9 cellular contexts compared by ENCODE assay signal in genomic region chrX:47216393-47216925, GRCh38. TPM values are rescaled to one million over a fixed set of nuclear protein-coding genes. Genes with fewer than 3 reads are reported as not detected.
DNase-seq lines count a peak whose midpoint lies in the region; ATAC-seq and TF ChIP-seq lines count a peak whose summit lies in the region.
"Had no signal": no experiment of that assay in that cellular context is flagged by ENCODE, and none has a peak within 500 bp of the region (broad histone marks: within the 10 kb centered on the region; RNA-seq: fewer than 3 reads in every experiment).

No MANE protein-coding gene starts in this region.

- TF ChIP-seq CTCF in body of pancreas (IDR thresholded peaks at IDR 0.05), result no peak

- peaks cover 26% of the 10 kb centered on the region for H3K4me1 ChIP-seq in body of pancreas
- H3K4me1 ChIP-seq in muscle layer of duodenum (ENCODE audit: control insufficient read depth in 1 of 2, insufficient read depth in 2 of 2, low read length in 2 of 2), result peaks cover 5 to 28% of the 10 kb centered on the region in 2 donors

- no peaks in the 10 kb centered on the region for H3K27me3 ChIP-seq in body of pancreas
- H3K27me3 ChIP-seq in muscle layer of duodenum (ENCODE audit: low read depth, low read length), result no peaks in the 10 kb centered on the region

- H3K36me3 ChIP-seq in body of pancreas (replicated peaks in 1 of 2; ENCODE audit: insufficient read depth in 1 of 2, low read depth in 2 of 2) (peaks cover 0 to 13% of the 10 kb centered on the region in 2 donors), muscle layer of duodenum (ENCODE audit: control insufficient read depth in 1 of 2, insufficient read depth in 2 of 2, low read length in 2 of 2) (peaks cover 27 to 39% of the 10 kb centered on the region in 2 donors)

- H3K27me3 Mint-ChIP-seq in stimulated activated naive CD8-positive, alpha-beta T cell treated with anti-CD3 and anti-CD28 coated beads, Interleukin-15, Interleukin-2, amounts not matched to agents 100 ng/mL and 50 ng/mL, for 24 hours, result no peaks in the 10 kb centered on the region

- H3K4me3 ChIP-seq in body of pancreas (no peak overlapping the region), muscle layer of duodenum (ENCODE audit: low read depth in 1 of 2, low read length in 2 of 2) (peak overlapping the region in 1 of 2 donors; percentile 42)

- no peak for DNase-seq in stimulated activated naive CD8-positive, alpha-beta T cell treated with anti-CD3 and anti-CD28 coated beads, Interleukin-15, Interleukin-2, amounts not matched to agents 100 U/mL and 50 U/mL, for 24 hours
- DNase-seq in body of pancreas (no peak), NAMALWA (ENCODE audit: low spot score) (no peak)
- DNase-seq: DMS 273 treated with DMSO at 0.1 percent for 48 hours had no signal

- H3K27ac ChIP-seq in body of pancreas, result peak overlapping the region; percentile 57 to 99 (median 88)
- peak overlapping the region; percentile 96 for H3K27ac ChIP-seq in muscle layer of duodenum (ENCODE audit: low read length)

- intact Hi-C loops in body of pancreas (cut with DNase I), result no loop called here

- H3K27ac Mint-ChIP-seq in stimulated activated naive CD8-positive, alpha-beta T cell treated with anti-CD3 and anti-CD28 coated beads, Interleukin-15, Interleukin-2, amounts not matched to agents 100 ng/mL and 50 ng/mL, for 24 hours, result peak overlapping the region; percentile 95

- 76 to 79% methylated on average over 8 of the region's 8 CpGs for WGBS in body of pancreas, 2 donors

- peaks cover 41% of the 10 kb centered on the region for H3K4me1 Mint-ChIP-seq in stimulated activated naive CD8-positive, alpha-beta T cell treated with anti-CD3 and anti-CD28 coated beads, Interleukin-15, Interleukin-2, amounts not matched to agents 100 ng/mL and 50 ng/mL, for 24 hours (ENCODE audit: low read depth)

- H3K36me3 Mint-ChIP-seq in stimulated activated naive CD8-positive, alpha-beta T cell treated with anti-CD3 and anti-CD28 coated beads, Interleukin-15, Interleukin-2, amounts not matched to agents 100 ng/mL and 50 ng/mL, for 24 hours (ENCODE audit: low read depth), result peaks cover 52% of the 10 kb centered on the region

- H3K9me3 ChIP-seq in body of pancreas (no peaks in the 10 kb centered on the region), muscle layer of duodenum (ENCODE audit: control insufficient read depth in 1 of 2, low read length in 2 of 2) (no peaks in the 10 kb centered on the region)

- no peak for ATAC-seq in stimulated activated naive CD8-positive, alpha-beta T cell treated with anti-CD3 and anti-CD28 coated beads, Interleukin-15, Interleukin-2, amounts not matched to agents 100 U/mL and 50 U/mL, for 24 hours
- ATAC-seq in body of pancreas, result no peak
- ATAC-seq in HG03520 (IDR thresholded peaks at IDR 0.05; ENCODE audit: unreplicated experiment), result no peak
- ATAC-seq in GM19328 (IDR thresholded peaks at IDR 0.05; ENCODE audit: unreplicated experiment), result no peak
- ATAC-seq in HG03342 (IDR thresholded peaks at IDR 0.05; ENCODE audit: unreplicated experiment), result no peak

- no peaks in the 10 kb centered on the region for H3K9me3 Mint-ChIP-seq in stimulated activated naive CD8-positive, alpha-beta T cell treated with anti-CD3 and anti-CD28 coated beads, Interleukin-15, Interleukin-2, amounts not matched to agents 100 ng/mL and 50 ng/mL, for 24 hours

- H3K4me3 Mint-ChIP-seq in stimulated activated naive CD8-positive, alpha-beta T cell treated with anti-CD3 and anti-CD28 coated beads, Interleukin-15, Interleukin-2, amounts not matched to agents 100 ng/mL and 50 ng/mL, for 24 hours, result peak overlapping the region; percentile 85

- no peak for TF ChIP-seq POLR2A in body of pancreas (IDR thresholded peaks at IDR 0.05)

RNA-seq across cellular contexts. Expression of gene CDK16, which starts 2.0 kb away (rescaled TPM):
- total RNA-seq in body of pancreas, result 10 to 100 TPM; 53.2 to 83.4 TPM

RNA-seq across cellular contexts. Expression of gene USP11, which starts 16.4 kb away (rescaled TPM):
- total RNA-seq in body of pancreas, result 10 to 100 TPM; 23.1 to 33.3 TPM

RNA-seq across cellular contexts. Expression of gene UBA1, which starts 22.8 kb away (rescaled TPM):
- total RNA-seq in body of pancreas, result 10 to 100 TPM; 70.8 to 82.4 TPM
